In the genomic region with DNA sequence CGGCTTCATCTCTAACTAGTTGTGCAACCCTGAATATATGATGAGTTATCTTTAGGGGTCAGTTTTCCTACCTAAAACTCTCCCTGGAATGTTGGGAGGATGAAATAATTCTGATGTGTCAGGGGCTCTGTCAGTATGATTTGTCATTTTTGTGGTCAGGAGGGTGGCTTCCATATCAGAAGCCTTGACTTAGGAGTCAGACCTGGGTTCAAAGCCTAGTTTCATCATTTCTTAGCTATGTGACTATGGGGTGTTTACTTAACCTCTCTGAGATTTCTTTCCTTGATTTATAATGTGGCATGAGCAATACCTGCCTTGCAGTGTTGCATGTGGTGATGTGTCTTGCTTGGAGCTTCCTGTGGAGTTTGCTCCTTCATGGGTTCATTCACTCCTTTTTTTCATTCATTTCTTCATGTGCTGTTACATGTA, we compare ENCODE assay signal across 8 cellular contexts.
A peak's percentile ranks its signal among the peaks of the same experiment; 100 is the strongest.
DNase-seq lines count a peak whose midpoint lies in the region; ATAC-seq and TF ChIP-seq lines count a peak whose summit lies in the region.

No MANE protein-coding gene starts in this region.

- peaks cover 19% of the 10 kb centered on the region; the same call in 1 of the 2 replicates for H3K79me2 ChIP-seq in OCI-LY7 (ENCODE audit: insufficient read depth, low read depth, low read length)

- DNase-seq in EL (peak; percentile 90), OCI-LY7 (ENCODE audit: low spot score) (no peak), endothelial cell (ENCODE audit: low spot score) (no peak), renal cortical epithelial cell (ENCODE audit: low read depth) (peak; percentile 67), amniotic stem cell (lab: John Stamatoyannopoulos, UW) (no peak)
- DNase-seq in stimulated activated naive CD4-positive, alpha-beta T cell treated with Interleukin-2 at 50 U/mL for 16 hours (lab: John Stamatoyannopoulos, UW): no peak

- BruUV-seq in OCI-LY7 (replicated peaks; lab: Mats Ljungman, UMichigan): no TSS peak

- H3K36me3 Mint-ChIP-seq in endothelial cell (ENCODE audit: low read depth, unreplicated experiment): no peaks in the 10 kb centered on the region

- peak overlapping the region; percentile 84 for H3K27ac ChIP-seq in OCI-LY7 (ENCODE audit: low read depth, low read length, poor library complexity, severe bottlenecking)

- H3K4me1 ChIP-seq in OCI-LY7 (ENCODE audit: insufficient read depth, low read length, poor library complexity, severe bottlenecking): peaks cover 53% of the 10 kb centered on the region

- H3K36me3 ChIP-seq in OCI-LY7 (ENCODE audit: insufficient read depth, low read length): peaks cover 9% of the 10 kb centered on the region; the same call in 1 of the 2 replicates

- ATAC-seq in GM19035 (IDR thresholded peaks at IDR 0.05; ENCODE audit: unreplicated experiment) (no peak), HG03460 (IDR thresholded peaks at IDR 0.05; ENCODE audit: unreplicated experiment) (no peak)

- no peaks in the 10 kb centered on the region for H3K9me3 ChIP-seq in OCI-LY7 (ENCODE audit: low read length)

- peak overlapping the region; percentile 38 for H3K4me3 ChIP-seq in OCI-LY7 (ENCODE audit: low read depth, low read length, poor library complexity, severe bottlenecking)

- H3K4me2 ChIP-seq in OCI-LY7 (ENCODE audit: low read length): peak overlapping the region; percentile 70

- no peaks in the 10 kb centered on the region for H4K20me1 ChIP-seq in OCI-LY7 (ENCODE audit: insufficient read depth, low read length)

- H2AFZ ChIP-seq in OCI-LY7 (ENCODE audit: low read length): no peak overlapping the region; the same call in 1 of the 2 replicates

- H3K4me1 Mint-ChIP-seq in endothelial cell (ENCODE audit: unreplicated experiment): peaks cover 38% of the 10 kb centered on the region

- intact Hi-C loops in OCI-LY7 (cut with micrococcal nuclease; ENCODE audit: unreplicated experiment): no loop called here

- no peaks in the 10 kb centered on the region for H3K9me2 ChIP-seq in OCI-LY7 (ENCODE audit: insufficient read depth, low read length)

- peaks cover 2% of the 10 kb centered on the region for H3K27me3 Mint-ChIP-seq in endothelial cell (ENCODE audit: unreplicated experiment)

- CTCF ChIA-PET in OCI-LY7 (lab: Charles Lee; ENCODE audit: unreplicated experiment): interaction anchor here (1.1 kb wide), 1 partner anchor 20 kb away, joined by 8 read pairs; no protein-coding TSS in a partner anchor

- POLR2A ChIA-PET in OCI-LY7 (lab: Charles Lee): interaction anchor here (0.6 to 2.7 kb wide), 12 partner anchors 12 to 505 kb away, joined by 3 to 22 read pairs (median 4); no protein-coding TSS in a partner anchor

- no peaks in the 10 kb centered on the region for H3K9me3 Mint-ChIP-seq in endothelial cell (ENCODE audit: unreplicated experiment)

- H3K27ac Mint-ChIP-seq in endothelial cell (ENCODE audit: unreplicated experiment): peak overlapping the region; percentile 93

- TF ChIP-seq CTCF in OCI-LY7 (conservative IDR thresholded peaks at IDR 0.05; ENCODE audit: low read length) (no peak), endothelial cell (IDR thresholded peaks at IDR 0.05; ENCODE audit: unreplicated experiment) (no peak)

- peak overlapping the region; percentile 35 for H3K4me3 Mint-ChIP-seq in endothelial cell (ENCODE audit: unreplicated experiment)

Comparison
In these comparisons a context has a peak if more than half of its experiments do, and no peak if none do; other contexts are left out.
1. DNase-seq: peak in EL (single experiment) and renal cortical epithelial cell (single experiment); none in OCI-LY7 (single experiment), endothelial cell (single experiment), stimulated activated naive CD4-positive, alpha-beta T cell treated with Interleukin-2 at 50 U/mL for 16 hours (single experiment) and amniotic stem cell (single experiment).